In the genomic region with DNA sequence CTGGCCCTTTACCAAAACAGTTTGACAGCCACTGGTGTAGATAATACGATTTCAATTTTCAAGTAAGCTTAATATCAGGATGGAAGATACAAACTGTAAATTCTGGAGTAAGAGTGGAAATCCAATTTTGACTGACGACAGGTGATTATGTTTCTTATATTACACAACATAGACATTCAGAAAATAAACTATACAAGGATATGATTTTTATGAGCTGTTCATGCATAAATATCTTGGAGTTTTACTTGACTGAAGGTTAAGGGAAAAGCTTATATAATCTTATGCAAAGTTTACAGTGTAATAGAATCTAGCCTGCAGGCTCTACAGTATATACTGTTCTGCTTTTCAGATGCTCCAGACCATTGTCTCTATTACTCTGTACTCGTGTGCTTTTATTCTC, we compare ENCODE assay signal across 24 cellular contexts.
"Had no signal": no experiment of that assay in that cellular context is flagged by ENCODE, and none has a peak within 500 bp of the region (broad histone marks: within the 10 kb centered on the region; RNA-seq: fewer than 3 reads in every experiment).

No MANE protein-coding gene starts in this region.

- H3K36me3 ChIP-seq: colonic mucosa, esophagus muscularis mucosa, esophagus squamous epithelium, gastrocnemius medialis, gastroesophageal sphincter, heart left ventricle, heart right ventricle had no signal

- ATAC-seq: effector memory CD8-positive, alpha-beta T cell; esophagus mucosa; foreskin keratinocyte; gastrocnemius medialis; gastroesophageal sphincter; heart left ventricle; heart right ventricle had no signal

- DNase-seq: colonic mucosa; cortex of kidney; dermis blood vessel endothelial cell; dorsolateral prefrontal cortex; effector CD4-positive, alpha-beta T cell; effector CD8-positive, alpha-beta T cell; effector memory CD4-positive, alpha-beta T cell; effector memory CD8-positive, alpha-beta T cell; endodermal cell; erythroblast; esophagus squamous epithelium; foreskin fibroblast; foreskin keratinocyte; foreskin melanocyte; gastrocnemius medialis; glutamatergic neuron; head of caudate nucleus; heart left ventricle; heart right ventricle had no signal

- H3K27me3 ChIP-seq: colonic mucosa, dorsolateral prefrontal cortex, esophagus muscularis mucosa, esophagus squamous epithelium, foreskin keratinocyte, gastrocnemius medialis, gastroesophageal sphincter, heart left ventricle, heart right ventricle had no signal

- H3K27ac ChIP-seq: colonic mucosa, coronary artery, dorsolateral prefrontal cortex, epithelial cell of prostate, esophagus muscularis mucosa, esophagus squamous epithelium, foreskin keratinocyte, gastrocnemius medialis, gastroesophageal sphincter, heart left ventricle, heart right ventricle had no signal

- H3K4me1 ChIP-seq: colonic mucosa, esophagus muscularis mucosa, esophagus squamous epithelium, foreskin keratinocyte, gastrocnemius medialis, gastroesophageal sphincter, heart left ventricle, heart right ventricle had no signal

- H3K4me3 ChIP-seq: colonic mucosa, coronary artery, dorsolateral prefrontal cortex, esophagus muscularis mucosa, esophagus squamous epithelium, gastrocnemius medialis, gastroesophageal sphincter, heart left ventricle, heart right ventricle had no signal

- H3K9me3 ChIP-seq: colonic mucosa, esophagus muscularis mucosa, esophagus squamous epithelium, gastrocnemius medialis, gastroesophageal sphincter, heart left ventricle had no signal
